8 cellular contexts compared by ENCODE assay signal in genomic region chr19:16325161-16325527, GRCh38. TPM values are rescaled to one million over a fixed set of nuclear protein-coding genes. Genes with fewer than 3 reads are reported as not detected.
A peak's percentile ranks its signal among the peaks of the same experiment; 100 is the strongest.
DNase-seq lines count a peak whose midpoint lies in the region; ATAC-seq and TF ChIP-seq lines count a peak whose summit lies in the region.

No MANE protein-coding gene starts in this region.

- H3K4me3 Mint-ChIP-seq in activated CD4-positive, alpha-beta memory T cell treated with anti-CD3 and anti-CD28 coated beads for 36 hours: peak overlapping the region; percentile 57

- ATAC-seq in HG03039 (IDR thresholded peaks at IDR 0.05; ENCODE audit: unreplicated experiment): peak; percentile 5
- no peak for ATAC-seq in HG02938 (IDR thresholded peaks at IDR 0.05; ENCODE audit: unreplicated experiment)
- ATAC-seq in HG03135 (IDR thresholded peaks at IDR 0.05; ENCODE audit: unreplicated experiment): no peak

- H3K4me1 ChIP-seq in esophagus muscularis mucosa: peaks cover 18 to 45% (median 42%) of the 10 kb centered on the region in 4 donors
- no peaks in the 10 kb centered on the region for H3K4me1 ChIP-seq in neuron (ENCODE audit: insufficient read depth, low read length)

- H3K36me3 Mint-ChIP-seq in activated CD4-positive, alpha-beta memory T cell treated with anti-CD3 and anti-CD28 coated beads for 36 hours: peaks cover 12% of the 10 kb centered on the region

- TF ChIP-seq EP300 in esophagus muscularis mucosa (IDR thresholded peaks at IDR 0.05): no peak

- peak overlapping the region; percentile 78 to 98 (median 84) for H3K4me3 ChIP-seq in esophagus muscularis mucosa
- peak overlapping the region; percentile 40 for H3K4me3 ChIP-seq in neuron (ENCODE audit: low read length)

- POLR2A ChIA-PET in activated CD4-positive, alpha-beta memory T cell treated with anti-CD3 and anti-CD28 coated beads for 36 hours (lab: Charles Lee): interaction anchor here (0.5 to 1.7 kb wide), 2 partner anchors 14 to 216 kb away, joined by 4 read pairs; no protein-coding TSS in a partner anchor

- H3K27me3 ChIP-seq in esophagus muscularis mucosa (peaks cover 0 to 6% (median 0%) of the 10 kb centered on the region in 4 donors), neuron (ENCODE audit: insufficient read depth, low read length) (peaks cover 5% of the 10 kb centered on the region)

- intact Hi-C loops in activated CD4-positive, alpha-beta memory T cell treated with anti-CD3 and anti-CD28 coated beads for 36 hours (cut with micrococcal nuclease): loop anchor here (5.0 to 10.0 kb wide), 3 partner anchors 43 to 250 kb away; partner anchors contain the start of gene TPM4
- intact Hi-C loops in esophagus muscularis mucosa (cut with DNase I): loop anchor here (5.0 kb wide), 2 partner anchors 43 to 57 kb away; no protein-coding TSS in a partner anchor

- TF ChIP-seq CTCF in GM12872 (IDR thresholded peaks at IDR 0.05; ENCODE audit: insufficient read depth, low read depth, low read length): peak; percentile 28; the same call in 1 of the 3 replicates
- peak in 1 of 3 experiments; percentile 18 for TF ChIP-seq CTCF in esophagus muscularis mucosa (IDR thresholded peaks at IDR 0.05)

- DNase-seq in activated CD4-positive, alpha-beta memory T cell treated with anti-CD3 and anti-CD28 coated beads for 36 hours: peak; percentile 52
- DNase-seq in esophagus muscularis mucosa (ENCODE audit: extremely low spot score) (no peak), anterior cingulate cortex (lab: John Stamatoyannopoulos, UW) (no peak)

- no peak for TF ChIP-seq POLR2A in esophagus muscularis mucosa (IDR thresholded peaks at IDR 0.05; ENCODE audit: low read depth)

- H2AFZ ChIP-seq in neuron (ENCODE audit: low read depth, low read length): peak overlapping the region; percentile 85

- peaks cover 39% of the 10 kb centered on the region for H3K4me1 Mint-ChIP-seq in activated CD4-positive, alpha-beta memory T cell treated with anti-CD3 and anti-CD28 coated beads for 36 hours (ENCODE audit: low read depth)

- H3K9me3 ChIP-seq in esophagus muscularis mucosa (no peaks in the 10 kb centered on the region), neuron (ENCODE audit: low read length) (no peaks in the 10 kb centered on the region)

- H3K27me3 Mint-ChIP-seq in activated CD4-positive, alpha-beta memory T cell treated with anti-CD3 and anti-CD28 coated beads for 36 hours: peaks cover 19% of the 10 kb centered on the region

- peak overlapping the region; percentile 97 to 99 (median 98) for H3K27ac ChIP-seq in esophagus muscularis mucosa (replicated peaks in 1 of 4)

- no CpG with 5 or more reads among the region's 52 CpGs for WGBS in esophagus muscularis mucosa

- no peaks in the 10 kb centered on the region for H3K9me3 Mint-ChIP-seq in activated CD4-positive, alpha-beta memory T cell treated with anti-CD3 and anti-CD28 coated beads for 36 hours

- CTCF ChIA-PET in activated CD4-positive, alpha-beta memory T cell treated with anti-CD3 and anti-CD28 coated beads for 36 hours (lab: Charles Lee): interaction anchor here (0.6 to 1.2 kb wide), 3 partner anchors 58 to 181 kb away, joined by 3 to 5 read pairs (median 3); no protein-coding TSS in a partner anchor

- H3K36me3 ChIP-seq in esophagus muscularis mucosa (peaks cover 11 to 42% (median 29%) of the 10 kb centered on the region in 4 donors), neuron (ENCODE audit: insufficient read depth, low read length) (no peaks in the 10 kb centered on the region)

- H3K27ac Mint-ChIP-seq in activated CD4-positive, alpha-beta memory T cell treated with anti-CD3 and anti-CD28 coated beads for 36 hours: no peak overlapping the region

RNA-seq across cellular contexts. Expression of gene KLF2, which starts 0.5 kb away (rescaled TPM):
- total RNA-seq in activated CD4-positive, alpha-beta memory T cell treated with anti-CD3 and anti-CD28 coated beads for 36 hours: 1 to 10 TPM; 1.7 TPM
- 10 to 100 TPM; 64.9 to 74.1 (median 68.5) TPM for total RNA-seq in esophagus muscularis mucosa

Comparison
In these comparisons a context has a peak if more than half of its experiments do, and no peak if none do; other contexts are left out.
1. RNA of gene KLF2, which starts 0.5 kb away (total RNA-seq): 64.9 to 74.1 TPM in esophagus muscularis mucosa; 1.7 TPM in activated CD4-positive, alpha-beta memory T cell treated with anti-CD3 and anti-CD28 coated beads for 36 hours; every median in the first group is over 10 times any median in the second.